Comparison of ENCODE assay signal across 26 cellular contexts in genomic region chr4:158913766-158914165, GRCh38.
DNase-seq lines count a peak whose midpoint lies in the region; ATAC-seq, FAIRE-seq and TF ChIP-seq lines count a peak whose summit lies in the region.
"Had no signal": no experiment of that assay in that cellular context is flagged by ENCODE, and none has a peak within 500 bp of the region (broad histone marks: within the 10 kb centered on the region; RNA-seq: fewer than 3 reads in every experiment).

No MANE protein-coding gene starts in this region.

- TF ChIP-seq CTCF in astrocyte (IDR thresholded peaks at IDR 0.05; ENCODE audit: insufficient read depth, low read depth, low read length) (no peak), fibroblast of villous mesenchyme (IDR thresholded peaks at IDR 0.05; ENCODE audit: insufficient read depth, low read depth, low read length) (no peak), smooth muscle cell (IDR thresholded peaks at IDR 0.05; ENCODE audit: borderline replicate concordance, insufficient read depth, poor library complexity, severe bottlenecking) (no peak)

- H3K9ac ChIP-seq in astrocyte (ENCODE audit: low read length) (no peak overlapping the region), smooth muscle cell (ENCODE audit: low read depth) (no peak overlapping the region)

- no peaks in the 10 kb centered on the region for H3K27me3 Mint-ChIP-seq in astrocyte (ENCODE audit: low read depth, unreplicated experiment)
- H3K27me3 Mint-ChIP-seq: activated CD4-positive, alpha-beta memory T cell treated with anti-CD3 and anti-CD28 coated beads, Interleukin-2, amount 10 ng/mL, durations not matched to agents 7 days and 5 days; activated naive CD8-positive, alpha-beta T cell treated with anti-CD3 and anti-CD28 coated beads, Interleukin-2, amount 10 ng/mL, durations not matched to agents 7 days and 5 days; brain; CD4-positive, alpha-beta memory T cell had no signal

- no peaks in the 10 kb centered on the region for H3K36me3 ChIP-seq in astrocyte (ENCODE audit: insufficient read depth, low read length)
- H3K36me3 ChIP-seq in smooth muscle cell (ENCODE audit: low read depth), result no peaks in the 10 kb centered on the region

- no peaks in the 10 kb centered on the region for H3F3A ChIP-seq in smooth muscle cell (ENCODE audit: low read depth)

- no peak for ATAC-seq in HG03139 (IDR thresholded peaks at IDR 0.05; ENCODE audit: unreplicated experiment)
- no peak for ATAC-seq in HG02763 (IDR thresholded peaks at IDR 0.05; ENCODE audit: unreplicated experiment)
- ATAC-seq: activated CD4-positive, CD25-positive, alpha-beta regulatory T cell treated with anti-CD3 and anti-CD28 coated beads, Interleukin-2, amount 50 U/mL, for 24 hours; K562; Panc1 had no signal

- H2AFZ ChIP-seq in astrocyte (ENCODE audit: low read depth, low read length) (no peak overlapping the region), smooth muscle cell (ENCODE audit: low read depth) (no peak overlapping the region)

- H3K27me3 ChIP-seq in astrocyte (ENCODE audit: insufficient read depth, low read length) (no peaks in the 10 kb centered on the region), smooth muscle cell (ENCODE audit: low read depth) (no peaks in the 10 kb centered on the region)

- H3K27ac ChIP-seq in astrocyte (ENCODE audit: low read depth, low read length), result peak overlapping the region; percentile 36
- H3K27ac ChIP-seq in smooth muscle cell (ENCODE audit: low read depth), result peak overlapping the region; percentile 7

- no peak for FAIRE-seq in astrocyte (lab: Jason Lieb, UNC)
- FAIRE-seq: G401.6, K562, kidney, TTC549 had no signal

- H4K20me1 ChIP-seq in astrocyte (ENCODE audit: insufficient read depth, low read length) (no peaks in the 10 kb centered on the region), smooth muscle cell (ENCODE audit: low read depth) (no peaks in the 10 kb centered on the region)

- H3K9me3 ChIP-seq in astrocyte (ENCODE audit: insufficient read depth, low read depth, low read length) (no peaks in the 10 kb centered on the region), smooth muscle cell (replicated peaks; ENCODE audit: low read depth) (no peaks in the 10 kb centered on the region)

- H3K79me2 ChIP-seq in astrocyte (ENCODE audit: insufficient read depth, low read length) (no peaks in the 10 kb centered on the region), smooth muscle cell (ENCODE audit: low read depth) (no peaks in the 10 kb centered on the region)

- H3K4me1 ChIP-seq in astrocyte (ENCODE audit: insufficient read depth, low read length) (peaks cover 16% of the 10 kb centered on the region), smooth muscle cell (ENCODE audit: low read depth) (peaks cover 5% of the 10 kb centered on the region)

- H3K36me3 Mint-ChIP-seq in astrocyte (ENCODE audit: low read depth, unreplicated experiment), result peaks cover 2% of the 10 kb centered on the region
- H3K36me3 Mint-ChIP-seq: brain; CD4-positive, alpha-beta memory T cell had no signal

- peak; percentile 33 for DNase-seq in GM03348 (ENCODE audit: low spot score)
- DNase-seq in astrocyte (ENCODE audit: low read depth), result no peak
- DNase-seq in fibroblast of villous mesenchyme (ENCODE audit: low read depth), result peak; percentile 33
- no peak for DNase-seq in smooth muscle cell (lab: John Stamatoyannopoulos, UW; ENCODE audit: unreplicated experiment)
- no peak for DNase-seq in A172 (ENCODE audit: low spot score)
- DNase-seq: activated CD4-positive, alpha-beta memory T cell treated with anti-CD3 and anti-CD28 coated beads, Interleukin-2, amount 10 ng/mL, durations not matched to agents 7 days and 5 days; activated effector memory CD4-positive, alpha-beta T cell treated with Interleukin-2 at 50 U/mL for 16 hours; activated naive CD8-positive, alpha-beta T cell treated with anti-CD3 and anti-CD28 coated beads, Interleukin-2, amount 10 ng/mL, durations not matched to agents 7 days and 5 days; CD4-positive, alpha-beta memory T cell; effector CD4-positive, alpha-beta T cell; kidney; NCI-H1436; NCI-H2107; NCI-H510A; occipital lobe; SIG-M5; stimulated activated naive CD4-positive, alpha-beta T cell treated with Interleukin-2 at 50 U/mL for 16 hours had no signal

- H3K4me3 Mint-ChIP-seq in astrocyte (ENCODE audit: unreplicated experiment), result no peak overlapping the region
- H3K4me3 Mint-ChIP-seq: activated CD4-positive, alpha-beta memory T cell treated with anti-CD3 and anti-CD28 coated beads, Interleukin-2, amount 10 ng/mL, durations not matched to agents 7 days and 5 days; activated naive CD8-positive, alpha-beta T cell treated with anti-CD3 and anti-CD28 coated beads, Interleukin-2, amount 10 ng/mL, durations not matched to agents 7 days and 5 days; CD4-positive, alpha-beta memory T cell had no signal

- H3K4me2 ChIP-seq in astrocyte (ENCODE audit: low read length) (peak overlapping the region; percentile 62), smooth muscle cell (no peak overlapping the region)

- no peak overlapping the region for H3K27ac Mint-ChIP-seq in astrocyte (ENCODE audit: unreplicated experiment)
- H3K27ac Mint-ChIP-seq: activated CD4-positive, alpha-beta memory T cell treated with anti-CD3 and anti-CD28 coated beads, Interleukin-2, amount 10 ng/mL, durations not matched to agents 7 days and 5 days; activated naive CD8-positive, alpha-beta T cell treated with anti-CD3 and anti-CD28 coated beads, Interleukin-2, amount 10 ng/mL, durations not matched to agents 7 days and 5 days; CD4-positive, alpha-beta memory T cell had no signal

- 84% methylated on average over 5 of the region's 5 CpGs for WGBS in smooth muscle cell (ENCODE audit: low lambda C conversion rate)

- peaks cover 15% of the 10 kb centered on the region for H3K4me1 Mint-ChIP-seq in astrocyte (ENCODE audit: low read depth, unreplicated experiment)
- H3K4me1 Mint-ChIP-seq: activated naive CD8-positive, alpha-beta T cell treated with anti-CD3 and anti-CD28 coated beads, Interleukin-2, amount 10 ng/mL, durations not matched to agents 7 days and 5 days; CD4-positive, alpha-beta memory T cell had no signal

- H3K4me3 ChIP-seq in astrocyte (ENCODE audit: insufficient read depth, low read depth, low read length), result no peak overlapping the region
- no peak overlapping the region for H3K4me3 ChIP-seq in fibroblast of villous mesenchyme (ENCODE audit: low read depth, low read length)
- H3K4me3 ChIP-seq in smooth muscle cell, result no peak overlapping the region
- H3K4me3 ChIP-seq: K562, lung had no signal

- H3K9me3 Mint-ChIP-seq in astrocyte (ENCODE audit: unreplicated experiment), result no peaks in the 10 kb centered on the region
- H3K9me3 Mint-ChIP-seq: activated CD4-positive, alpha-beta memory T cell treated with anti-CD3 and anti-CD28 coated beads, Interleukin-2, amount 10 ng/mL, durations not matched to agents 7 days and 5 days; activated naive CD8-positive, alpha-beta T cell treated with anti-CD3 and anti-CD28 coated beads, Interleukin-2, amount 10 ng/mL, durations not matched to agents 7 days and 5 days; CD4-positive, alpha-beta memory T cell had no signal

Comparison
In these comparisons a context has a peak if more than half of its experiments do, and no peak if none do; other contexts are left out.
1. DNase-seq: peak in GM03348 (single experiment) and fibroblast of villous mesenchyme (single experiment); none in astrocyte (single experiment), smooth muscle cell (single experiment) and A172 (single experiment).